33 cellular contexts compared by ENCODE assay signal in genomic region chr6:48369100-48369499, GRCh38.
"Had no signal": no experiment of that assay in that cellular context is flagged by ENCODE, and none has a peak within 500 bp of the region (broad histone marks: within the 10 kb centered on the region; RNA-seq: fewer than 3 reads in every experiment).

No MANE protein-coding gene starts in this region.

- H3K4me1 ChIP-seq: adrenal gland, ascending aorta, body of pancreas, breast epithelium had no signal

- ATAC-seq: activated naive CD4-positive, alpha-beta T cell treated with anti-CD3 and anti-CD28 coated beads, Interleukin-2, amount 50 U/mL, for 72 hours; activated naive CD8-positive, alpha-beta T cell treated with anti-CD3 and anti-CD28 coated beads, Interleukin-2, amount 50 U/mL, for 24 hours; activated T-cell treated with anti-CD3 and anti-CD28 coated beads, Interleukin-2, amount 50 U/mL, for 4 hours; activated T-cell treated with anti-CD3 and anti-CD28 coated beads, Interleukin-2, amount 50 U/mL, for 72 hours; activated T-helper 17 cell treated with anti-CD3 and anti-CD28 coated beads, Interleukin-2, amount 50 U/mL, for 72 hours; body of pancreas had no signal

- H3K9me3 ChIP-seq: adrenal gland, ascending aorta, body of pancreas had no signal

- DNase-seq: activated effector memory CD4-positive, alpha-beta T cell treated with anti-CD3 and anti-CD28 coated beads, Interleukin-2, amount 50 U/mL, for 16 hours; activated effector memory CD4-positive, alpha-beta T cell treated with Interleukin-2 at 50 U/mL for 16 hours; activated gamma-delta T cell; activated gamma-delta T cell treated with Interleukin-2 at 50 U/mL for 16 hours; activated naive CD4-positive, alpha-beta T cell; activated naive CD4-positive, alpha-beta T cell treated with anti-CD3 and anti-CD28 coated beads for 36 hours; activated naive CD4-positive, alpha-beta T cell treated with anti-CD3 and anti-CD28 coated beads, Interleukin-2, amount 10 ng/mL, durations not matched to agents 7 days and 5 days; activated naive CD4-positive, alpha-beta T cell treated with anti-CD3 and anti-CD28 coated beads, Interleukin-2, amount 50 U/mL, for 16 hours; activated naive CD4-positive, alpha-beta T cell treated with Interleukin-2 at 50 U/mL for 16 hours; activated naive CD8-positive, alpha-beta T cell treated with anti-CD3 and anti-CD28 coated beads for 36 hours; activated naive CD8-positive, alpha-beta T cell treated with anti-CD3 and anti-CD28 coated beads, Interleukin-2, amount 10 ng/mL, durations not matched to agents 7 days and 5 days; activated naive CD8-positive, alpha-beta T cell treated with anti-CD3 and anti-CD28 coated beads, Interleukin-2, amount 50 U/mL, for 24 hours; activated T-cell treated with anti-CD3 and anti-CD28 coated beads, Interleukin-2, amount 50 U/mL, for 24 hours; activated T-cell treated with anti-CD3 and anti-CD28 coated beads, Interleukin-2, amount 50 U/mL, for 4 hours; activated T-cell treated with anti-CD3 and anti-CD28 coated beads, Interleukin-2, amount 50 U/mL, for 48 hours; activated T-cell treated with anti-CD3 and anti-CD28 coated beads, Interleukin-2, amount 50 U/mL, for 72 hours; adrenal gland; amniotic stem cell; amygdala; anterior cingulate cortex; aorta; body of pancreas; brain microvascular endothelial cell; caudate nucleus; central memory CD4-positive, alpha-beta T cell; cerebellar nuclear complex had no signal

- FAIRE-seq: astrocyte, bronchial epithelial cell had no signal

- H3K27me3 ChIP-seq: adrenal gland, ascending aorta, body of pancreas, brain microvascular endothelial cell, breast epithelium, cardiac muscle cell had no signal

- H3K4me3 ChIP-seq: adrenal gland, ascending aorta, body of pancreas, breast epithelium, cardiac muscle cell had no signal

- H3K36me3 ChIP-seq: adrenal gland, ascending aorta, brain microvascular endothelial cell, breast epithelium, cardiac muscle cell had no signal

- H3K27ac ChIP-seq: adrenal gland, ascending aorta, body of pancreas, brain microvascular endothelial cell, breast epithelium, cardiac muscle cell had no signal
